In genomic region chr2:238528953-238529781, GRCh38 we compare ENCODE assay signal across 10 cellular contexts.
DNase-seq lines count a peak whose midpoint lies in the region; ATAC-seq and TF ChIP-seq lines count a peak whose summit lies in the region.
"Had no signal": no experiment of that assay in that cellular context is flagged by ENCODE, and none has a peak within 500 bp of the region (broad histone marks: within the 10 kb centered on the region; RNA-seq: fewer than 3 reads in every experiment).

No MANE protein-coding gene starts in this region.

- in situ Hi-C loops in mammary epithelial cell (cut with MboI; ENCODE audit: low sequenced_read_pairs in 2 of 2) = loop anchor here in 1 of 2 donors (10.0 kb wide), 1 partner anchor 246 kb away; no protein-coding TSS in a partner anchor

- H3K27ac ChIP-seq in mammary epithelial cell (ENCODE audit: insufficient read depth, low read depth, low read length) (no peak overlapping the region), neuronal stem cell (replicated peaks; ENCODE audit: low read length) (no peak overlapping the region), trophoblast cell (ENCODE audit: low read depth, low read length) (no peak overlapping the region)

- H3K18ac ChIP-seq in neuronal stem cell (ENCODE audit: low read length) = peak overlapping the region; percentile 2
- H3K18ac ChIP-seq in trophoblast cell (ENCODE audit: low read length) = no peak overlapping the region

- H3K4me3 ChIP-seq in mammary epithelial cell (replicated peaks in 1 of 3; ENCODE audit: insufficient read depth in 1 of 3, low read depth in 2 of 3, low read length in 3 of 3) (no peak overlapping the region), neuronal stem cell (ENCODE audit: low read length in 2 of 2) (no peak overlapping the region), trophoblast cell (ENCODE audit: low read depth, low read length) (no peak overlapping the region)

- H2BK120ac ChIP-seq in neuronal stem cell (ENCODE audit: low read depth, low read length) (no peak overlapping the region), trophoblast cell (ENCODE audit: insufficient read depth, low read length, poor library complexity) (no peak overlapping the region)

- no peak overlapping the region for H2BK15ac ChIP-seq in neuronal stem cell (ENCODE audit: low read length)

- ATAC-seq in HG03354 (IDR thresholded peaks at IDR 0.05; ENCODE audit: poor library complexity, severe bottlenecking, unreplicated experiment) (no peak), HG03460 (IDR thresholded peaks at IDR 0.05; ENCODE audit: unreplicated experiment) (no peak)
- ATAC-seq: T-cell had no signal

- no peaks in the 10 kb centered on the region for H3K79me1 ChIP-seq in neuronal stem cell (ENCODE audit: low read depth, low read length)
- no peaks in the 10 kb centered on the region for H3K79me1 ChIP-seq in trophoblast cell (ENCODE audit: low read length)

- H3K4ac ChIP-seq in neuronal stem cell (ENCODE audit: low read length) (no peak overlapping the region), trophoblast cell (ENCODE audit: low read depth, low read length) (no peak overlapping the region)

- no peaks in the 10 kb centered on the region for H3K36me3 ChIP-seq in mammary epithelial cell (ENCODE audit: insufficient read depth, low read length)
- no peaks in the 10 kb centered on the region for H3K36me3 ChIP-seq in neuronal stem cell (replicated peaks in 1 of 2; ENCODE audit: control insufficient read depth in 2 of 2, insufficient read depth in 2 of 2, low read length in 2 of 2)
- H3K36me3 ChIP-seq in trophoblast cell (ENCODE audit: control insufficient read depth in 1 of 2, insufficient read depth in 2 of 2, low read length in 2 of 2) = no peaks in the 10 kb centered on the region

- H2BK5ac ChIP-seq in neuronal stem cell (ENCODE audit: low read length) = no peak overlapping the region
- H2BK5ac ChIP-seq in trophoblast cell (ENCODE audit: low read depth, low read length, poor library complexity) = no peak overlapping the region

- H4K20me1 ChIP-seq in mammary epithelial cell (ENCODE audit: insufficient read depth, low read length) = no peaks in the 10 kb centered on the region

- no peak overlapping the region for H3K14ac ChIP-seq in neuronal stem cell (ENCODE audit: low read length)
- no peak overlapping the region for H3K14ac ChIP-seq in trophoblast cell (ENCODE audit: low read length)

- H3K79me2 ChIP-seq in mammary epithelial cell (ENCODE audit: insufficient read depth, low read length) = no peaks in the 10 kb centered on the region
- no peaks in the 10 kb centered on the region for H3K79me2 ChIP-seq in trophoblast cell (ENCODE audit: control insufficient read depth, insufficient read depth, low read length, poor library complexity)

- H2AK5ac ChIP-seq in neuronal stem cell (ENCODE audit: low read depth, low read length) (no peak overlapping the region), trophoblast cell (ENCODE audit: low read length) (no peak overlapping the region)

- H3K4me1 ChIP-seq in mammary epithelial cell (ENCODE audit: insufficient read depth, low read length) (no peaks in the 10 kb centered on the region), neuronal stem cell (ENCODE audit: control insufficient read depth in 2 of 2, insufficient read depth in 1 of 2, low read depth in 1 of 2, low read length in 2 of 2) (peaks cover 6 to 14% of the 10 kb centered on the region in 2 donors), trophoblast cell (ENCODE audit: control insufficient read depth in 1 of 2, insufficient read depth in 2 of 2, low read length in 2 of 2) (no peaks in the 10 kb centered on the region)

- no peak overlapping the region for H4K91ac ChIP-seq in neuronal stem cell (ENCODE audit: low read depth, low read length, poor library complexity)
- no peak overlapping the region for H4K91ac ChIP-seq in trophoblast cell (ENCODE audit: low read depth, low read length)

- no peak overlapping the region for H3K23ac ChIP-seq in neuronal stem cell (ENCODE audit: low read depth, low read length, poor library complexity)
- H3K23ac ChIP-seq in trophoblast cell (ENCODE audit: low read length) = no peak overlapping the region

- H2BK12ac ChIP-seq in neuronal stem cell (ENCODE audit: low read length) (no peak overlapping the region), trophoblast cell (ENCODE audit: low read length) (no peak overlapping the region)

- 77% methylated on average over 10 of the region's 10 CpGs for WGBS in mammary epithelial cell (ENCODE audit: low coverage, missing lambda C conversion rate)
- no CpG with 5 or more reads among the region's 10 CpGs for WGBS in neuronal stem cell (ENCODE audit: extremely low coverage in 2 of 2, insufficient read length in 2 of 2, insufficient replicate concordance in 1 of 2), 2 donors
- WGBS in trophoblast cell (ENCODE audit: extremely low coverage, insufficient coverage, insufficient read length) = no CpG with 5 or more reads among the region's 10 CpGs

- H3K9me3 ChIP-seq in mammary epithelial cell (replicated peaks; ENCODE audit: insufficient read depth, low read length) (peaks cover 3% of the 10 kb centered on the region), neuronal stem cell (replicated peaks in 1 of 2; ENCODE audit: control insufficient read depth in 2 of 2, insufficient read depth in 1 of 2, low read depth in 1 of 2, low read length in 2 of 2) (peaks cover 5 to 9% of the 10 kb centered on the region in 2 donors), trophoblast cell (ENCODE audit: insufficient read depth, low read depth, low read length) (peaks cover 20% of the 10 kb centered on the region)

- dilution Hi-C loops in mammary epithelial cell (cut with HindIII; ENCODE audit: low sequenced_read_pairs) = no loop called here

- CTCF ChIA-PET in mammary epithelial cell (lab: Charles Lee; ENCODE audit: low non-redundant PET) = interaction anchor here (0.6 kb wide), 1 partner anchor 11 kb away, joined by 4 read pairs; no protein-coding TSS in a partner anchor

- no peak overlapping the region for H4K8ac ChIP-seq in neuronal stem cell (ENCODE audit: low read depth, low read length)
- no peak overlapping the region for H4K8ac ChIP-seq in trophoblast cell (ENCODE audit: low read depth, low read length)

- no TSS peak for BruUV-seq in mammary epithelial cell (replicated peaks; lab: Mats Ljungman, UMichigan)

- H2AFZ ChIP-seq in mammary epithelial cell (ENCODE audit: low read depth, low read length) = no peak overlapping the region
- no peak overlapping the region for H2AFZ ChIP-seq in neuronal stem cell (ENCODE audit: low read length)
- H2AFZ ChIP-seq in trophoblast cell (ENCODE audit: insufficient read depth, low read length, poor library complexity) = no peak overlapping the region

- DNase-seq in Daoy (ENCODE audit: low read depth) (peak; percentile 48), NCI-H2081 treated with DMSO at 0.1 percent for 48 hours (lab: John Stamatoyannopoulos, UW) (peak; percentile 89), mammary epithelial cell (peak; percentile 41), neuronal stem cell (ENCODE audit: low spot score) (no peak), trophoblast cell (no peak), DMS 273 treated with DMSO at 0.1 percent for 48 hours (lab: John Stamatoyannopoulos, UW) (no peak)
- DNase-seq: NCI-H1105 treated with DMSO at 0.1 percent for 48 hours, T-cell had no signal

- intact Hi-C loops in mammary epithelial cell (cut with micrococcal nuclease) = no loop called here

- H3K4me2 ChIP-seq in mammary epithelial cell (ENCODE audit: insufficient read depth, low read depth, low read length) = no peak overlapping the region
- H3K4me2 ChIP-seq in neuronal stem cell (ENCODE audit: insufficient read depth, low read length, poor library complexity, severe bottlenecking) = no peak overlapping the region
- H3K4me2 ChIP-seq in trophoblast cell (ENCODE audit: low read length) = no peak overlapping the region

- H3K27me3 ChIP-seq in mammary epithelial cell (ENCODE audit: insufficient read depth, low read length) = no peaks in the 10 kb centered on the region
- H3K27me3 ChIP-seq in neuronal stem cell (ENCODE audit: control insufficient read depth in 3 of 3, insufficient read depth in 3 of 3, low read depth in 1 of 3, low read length in 3 of 3) = no peaks in the 10 kb centered on the region
- H3K27me3 ChIP-seq in trophoblast cell (ENCODE audit: insufficient read depth, low read length) = no peaks in the 10 kb centered on the region

- no peak overlapping the region for H4K12ac ChIP-seq in trophoblast cell (ENCODE audit: low read depth, low read length)

- H3K9ac ChIP-seq in mammary epithelial cell (ENCODE audit: insufficient read depth, low read length) (no peak overlapping the region), neuronal stem cell (ENCODE audit: low read depth, low read length, poor library complexity) (peak overlapping the region; percentile 55), trophoblast cell (ENCODE audit: low read length) (no peak overlapping the region)

- no peak for TF ChIP-seq CTCF in mammary epithelial cell (conservative IDR thresholded peaks at IDR 0.05 in 1 of 2, IDR thresholded peaks at IDR 0.05 in 1 of 2; ENCODE audit: extremely low read depth in 1 of 2, insufficient read depth in 1 of 2, low read depth in 1 of 2, low read length in 2 of 2)

Comparison
In these comparisons a context has a peak if more than half of its experiments do, and no peak if none do; other contexts are left out.
1. DNase-seq: peak in Daoy (single experiment), NCI-H2081 treated with DMSO at 0.1 percent for 48 hours (single experiment) and mammary epithelial cell (single experiment); none in neuronal stem cell (single experiment), trophoblast cell (0 of 2) and DMS 273 treated with DMSO at 0.1 percent for 48 hours (single experiment).